ENCODE assay signal across 8 cellular contexts in genomic region chr5:169300468-169301385, GRCh38. TPM values are rescaled to one million over a fixed set of nuclear protein-coding genes. Genes with fewer than 3 reads are reported as not detected.
DNase-seq lines count a peak whose midpoint lies in the region; ATAC-seq and TF ChIP-seq lines count a peak whose summit lies in the region.

SLIT3 (minus strand) TSS chr5:169301139; CDS start chr5:169300709, 430 bp downstream.

- no peaks in the 10 kb centered on the region for H3K9me3 ChIP-seq in right cardiac atrium (ENCODE audit: control insufficient read depth, low read length)
- no peaks in the 10 kb centered on the region for H3K9me3 ChIP-seq in gastrocnemius medialis

- H3K27me3 ChIP-seq in H7 (ENCODE audit: control insufficient read depth, insufficient read depth, low read length): peaks cover 33% of the 10 kb centered on the region
- no peaks in the 10 kb centered on the region for H3K27me3 ChIP-seq in right cardiac atrium (ENCODE audit: control insufficient read depth, insufficient read depth)
- peaks cover 0 to 14% (median 4%) of the 10 kb centered on the region in 3 donors for H3K27me3 ChIP-seq in gastrocnemius medialis

- DNase-seq in H7 (peak; percentile 93), amniotic stem cell (lab: John Stamatoyannopoulos, UW) (peak; percentile 74), right cardiac atrium (peak; percentile 86 to 94 (median 91)), gastrocnemius medialis (peak; percentile 41 to 46), immature natural killer cell (no peak)

- H3K27ac Mint-ChIP-seq in immature natural killer cell: no peak within 1 kb of the TSS

- H3K27me3 Mint-ChIP-seq in immature natural killer cell (ENCODE audit: low read depth in 3 of 3): peaks cover 9 to 24% (median 18%) of the 10 kb centered on the region in 3 donors

- under 1% methylated on average over 100 of the region's 101 CpGs for WGBS in right cardiac atrium

- H3K36me3 Mint-ChIP-seq in immature natural killer cell: no peaks in the 10 kb centered on the region

- H3K4me1 ChIP-seq in right cardiac atrium (ENCODE audit: control insufficient read depth, insufficient read depth, low read length): peaks cover 10% of the 10 kb centered on the region
- peaks cover 0 to 6% of the 10 kb centered on the region in 2 donors for H3K4me1 ChIP-seq in gastrocnemius medialis

- H3K36me3 ChIP-seq in H7 (replicated peaks; ENCODE audit: control insufficient read depth, insufficient read depth, low read length): no peaks in the 10 kb centered on the region
- H3K36me3 ChIP-seq in gastrocnemius medialis: no peaks in the 10 kb centered on the region

- H3K4me1 Mint-ChIP-seq in immature natural killer cell: peaks cover 2 to 9% of the 10 kb centered on the region in 2 donors

- ATAC-seq in right cardiac atrium (peak; percentile 85 to 86), gastrocnemius medialis (peak; percentile 45 to 74), GM18907 (IDR thresholded peaks at IDR 0.05; ENCODE audit: unreplicated experiment) (no peak), GM18502 (IDR thresholded peaks at IDR 0.05; ENCODE audit: poor library complexity, unreplicated experiment) (no peak)
- ATAC-seq in activated CD4-positive, CD25-positive, alpha-beta regulatory T cell treated with anti-CD3 and anti-CD28 coated beads, Interleukin-2, amount 50 U/mL, for 24 hours: no peak

- H3K4me3 ChIP-seq in H7 (ENCODE audit: insufficient read depth, low read depth, low read length) (peak within 1 kb of the TSS; percentile 50), right cardiac atrium (ENCODE audit: low read length) (peak within 1 kb of the TSS; percentile 62), gastrocnemius medialis (peak within 1 kb of the TSS; percentile 28 to 48 (median 40))

- TF ChIP-seq POLR2A in gastrocnemius medialis (IDR thresholded peaks at IDR 0.05): peak in 1 of 2 donors; percentile 19

- in situ Hi-C loops in gastrocnemius medialis (cut with MboI; ENCODE audit: low sequenced_read_pairs in 4 of 4): loop anchor here in 3 of 4 donors (5.0 to 25.0 kb wide), 3 partner anchors 313 to 613 kb away; no protein-coding TSS in a partner anchor

- TF ChIP-seq CTCF in gastrocnemius medialis (IDR thresholded peaks at IDR 0.05 in 4 of 5, conservative IDR thresholded peaks at IDR 0.05 in 1 of 5): no peak

- intact Hi-C loops in right cardiac atrium (cut with DNase I) (loop anchor here (5.0 to 10.0 kb wide), 4 partner anchors 183 to 618 kb away; no protein-coding TSS in a partner anchor), gastrocnemius medialis (cut with DNase I; ENCODE audit: low total_unique reads) (loop anchor here (10.0 kb wide), 2 partner anchors 176 to 284 kb away; partner anchors contain the start of gene SPDL1)

- H3K27ac ChIP-seq in right cardiac atrium (ENCODE audit: low read length) (peak within 1 kb of the TSS; percentile 56), gastrocnemius medialis (peak within 1 kb of the TSS; percentile 44 to 54 (median 50))

- peaks cover 0 to 7% (median 0%) of the 10 kb centered on the region in 6 donors for H3K9me3 Mint-ChIP-seq in immature natural killer cell

- H3K4me3 Mint-ChIP-seq in immature natural killer cell: peak within 1 kb of the TSS in 1 of 5 donors; percentile 24

RNA-seq across cellular contexts. Expression of gene SLIT3, which starts in this region (rescaled TPM):
- 0.48 and 0.97 TPM in 2 replicates for total RNA-seq in H7 (2014; rRNA removed; shearing (Covaris generic))
- 100 to 1,000 TPM; 106 to 188 (median 118) TPM for total RNA-seq in right cardiac atrium
- polyA plus RNA-seq in right cardiac atrium: 32.9 TPM
- 1 to 10 TPM in 3 of 4 donors, under 1 TPM in 1; 0.97 to 6.1 (median 3.4) TPM for total RNA-seq in gastrocnemius medialis
- under 1 TPM in 2 of 3 donors, not detected in 1; 0.47 to 0.90 TPM for polyA plus RNA-seq in immature natural killer cell

Comparison
In these comparisons a context has a peak if more than half of its experiments do, and no peak if none do; other contexts are left out.
1. RNA of gene SLIT3 (total RNA-seq): 106 to 188 TPM in right cardiac atrium; 0.97 to 6.1 TPM in gastrocnemius medialis and 0.48 to 0.97 TPM in H7; every median in the first group is over 10 times any median in the second.
2. RNA of gene SLIT3 (polyA plus RNA-seq): 32.9 TPM in right cardiac atrium (single experiment); 0.47 to 0.90 TPM in immature natural killer cell; every median in the first group is over 10 times any median in the second.
3. Peak in DNase-seq and H3K4me3 ChIP-seq in H7; RNA of the gene not detected or under 1 TPM.
4. DNase-seq: peak in amniotic stem cell (single experiment), right cardiac atrium (3 of 3) and gastrocnemius medialis (2 of 2); none in immature natural killer cell (0 of 3).
5. ATAC-seq: peak in right cardiac atrium (2 of 2) and gastrocnemius medialis (2 of 2); none in GM18907 (single experiment), activated CD4-positive, CD25-positive, alpha-beta regulatory T cell treated with anti-CD3 and anti-CD28 coated beads, Interleukin-2, amount 50 U/mL, for 24 hours (0 of 2) and GM18502 (single experiment).
6. Peak in every context shown above with its lines, with median percentiles within 50 percentile points of each other: H3K4me3 ChIP-seq.